In genomic region chr20:3901028-3901746, GRCh38 we compare ENCODE assay signal across 10 cellular contexts. TPM values are rescaled to one million over a fixed set of nuclear protein-coding genes. Genes with fewer than 3 reads are reported as not detected.
A peak's percentile ranks its signal among the peaks of the same experiment; 100 is the strongest.
DNase-seq lines count a peak whose midpoint lies in the region; ATAC-seq, FAIRE-seq and TF ChIP-seq lines count a peak whose summit lies in the region.
"Had no signal": no experiment of that assay in that cellular context is flagged by ENCODE, and none has a peak within 500 bp of the region (broad histone marks: within the 10 kb centered on the region; RNA-seq: fewer than 3 reads in every experiment).

No MANE protein-coding gene starts in this region.

- peaks cover 6% of the 10 kb centered on the region; the same call in 1 of the 2 replicates for H3K36me3 ChIP-seq in Loucy (ENCODE audit: insufficient read depth, low read length)
- H3K36me3 ChIP-seq in adipocyte (ENCODE audit: control insufficient read depth, insufficient read depth, low read length, severe bottlenecking) = no peaks in the 10 kb centered on the region
- no peaks in the 10 kb centered on the region for H3K36me3 ChIP-seq in body of pancreas (replicated peaks in 1 of 2; ENCODE audit: insufficient read depth in 1 of 2, low read depth in 2 of 2)

- peaks cover 100% of the 10 kb centered on the region for H3K79me2 ChIP-seq in Loucy (ENCODE audit: insufficient read depth, low read length)

- POLR2A ChIA-PET in AG04450 (lab: Yijun Ruan, JAX) = interaction anchor here (0.7 to 1.8 kb wide), 3 partner anchors 21 to 361 kb away, joined by 3 to 5 read pairs (median 4); no protein-coding TSS in a partner anchor

- intact Hi-C loops in body of pancreas (cut with DNase I) = no loop called here

- H3K27me3 ChIP-seq in AG04450 (ENCODE audit: control insufficient read depth, insufficient read depth, low read length) (no peaks in the 10 kb centered on the region), Loucy (ENCODE audit: insufficient read depth, low read length, poor library complexity, severe bottlenecking) (no peaks in the 10 kb centered on the region), adipocyte (replicated peaks; ENCODE audit: control insufficient read depth, insufficient read depth, low read length) (no peaks in the 10 kb centered on the region), body of pancreas (no peaks in the 10 kb centered on the region)

- H3K9me2 ChIP-seq in Loucy (replicated peaks; ENCODE audit: low read depth, low read length) = no peaks in the 10 kb centered on the region

- peak overlapping the region; percentile 52 for H3K4me2 ChIP-seq in Loucy (ENCODE audit: low read depth, low read length, poor library complexity, severe bottlenecking)

- no peak overlapping the region for H3K9ac ChIP-seq in Loucy (ENCODE audit: low read depth, low read length, poor library complexity, severe bottlenecking)
- H3K9ac ChIP-seq in adipocyte (ENCODE audit: low read length) = peak overlapping the region; percentile 41

- CTCF ChIA-PET in AG04450 (lab: Charles Lee) = interaction anchor here (0.6 kb wide), 1 partner anchor 23 kb away, joined by 3 read pairs; no protein-coding TSS in a partner anchor

- ATAC-seq in HG03460 (IDR thresholded peaks at IDR 0.05; ENCODE audit: unreplicated experiment) (no peak), body of pancreas (no peak)

- H3F3A ChIP-seq in Loucy (ENCODE audit: low read depth) = no peaks in the 10 kb centered on the region

- peaks cover 23% of the 10 kb centered on the region for H3K4me1 ChIP-seq in Loucy (ENCODE audit: insufficient read depth, low read length, poor library complexity, severe bottlenecking)
- peaks cover 55% of the 10 kb centered on the region for H3K4me1 ChIP-seq in adipocyte (ENCODE audit: control insufficient read depth, insufficient read depth, low read length)
- H3K4me1 ChIP-seq in body of pancreas = peaks cover 40% of the 10 kb centered on the region

- WGBS in body of pancreas, 2 donors = 81 to 82% methylated on average over 3 of the region's 3 CpGs

- peaks cover 97% of the 10 kb centered on the region for H4K20me1 ChIP-seq in Loucy (ENCODE audit: insufficient read depth, low read length, poor library complexity, severe bottlenecking)

- no peak overlapping the region for H2AFZ ChIP-seq in Loucy (ENCODE audit: low read length)

- H3K27ac ChIP-seq in AG04450 (ENCODE audit: low read depth, low read length) (peak overlapping the region; percentile 57), body of pancreas (peak overlapping the region in 1 of 4 donors; percentile 25)
- H3K27ac ChIP-seq: VCaP had no signal

- TF ChIP-seq POLR2A in body of pancreas (IDR thresholded peaks at IDR 0.05) (no peak), GM12891 (IDR thresholded peaks at IDR 0.05; ENCODE audit: low read depth, low read length) (no peak)

- DNase-seq in AG04450 (ENCODE audit: low read depth, low spot score) = no peak
- peak; percentile 69 for DNase-seq in adipocyte (ENCODE audit: low read depth)
- peak; percentile 7 for DNase-seq in midbrain (lab: John Stamatoyannopoulos, UW)
- no peak for DNase-seq in activated effector memory CD4-positive, alpha-beta T cell treated with Interleukin-2 at 50 U/mL for 16 hours
- no peak for DNase-seq in body of pancreas
- no peak for DNase-seq in GM12891 (ENCODE audit: insufficient read length, low spot score)
- DNase-seq: NCI-H2029 had no signal

- FAIRE-seq in GM12891 (lab: Jason Lieb, UNC) = no peak

- TF ChIP-seq CTCF in AG04450 (IDR thresholded peaks at IDR 0.05; ENCODE audit: low read depth, low read length) (no peak), Loucy (conservative IDR thresholded peaks at IDR 0.05; ENCODE audit: low read length) (no peak), body of pancreas (IDR thresholded peaks at IDR 0.05) (no peak)

- H3K4me3 ChIP-seq in AG04450 (ENCODE audit: low read depth, low read length) (no peak overlapping the region; the same call in 1 of the 2 replicates), Loucy (ENCODE audit: low read length, poor library complexity, severe bottlenecking) (peak overlapping the region; percentile 16), adipocyte (ENCODE audit: low read length) (peak overlapping the region; percentile 61), body of pancreas (no peak overlapping the region)

- H3K9me3 ChIP-seq in AG04450 (ENCODE audit: control insufficient read depth, insufficient read depth, low read length) = no peaks in the 10 kb centered on the region
- no peaks in the 10 kb centered on the region for H3K9me3 ChIP-seq in Loucy (ENCODE audit: insufficient read depth, low read depth, low read length)
- no peaks in the 10 kb centered on the region for H3K9me3 ChIP-seq in adipocyte (ENCODE audit: control insufficient read depth, low read length)
- H3K9me3 ChIP-seq in body of pancreas = no peaks in the 10 kb centered on the region

TF ChIP-seq in GM12891, 5 proteins besides CTCF, POLR2A, EP300 and RAD21:
- no peak for TF ChIP-seq SPI1 (IDR thresholded peaks at IDR 0.05; ENCODE audit: low read depth, low read length)
- no peak for TF ChIP-seq POLR2AphosphoS5 (IDR thresholded peaks at IDR 0.05; ENCODE audit: low read depth, low read length)

RNA-seq across cellular contexts. Expression of gene PANK2, which starts 12.0 kb away (rescaled TPM):
- polyA plus RNA-seq in AG04450 (2011; rRNA removed) = 24.9 and 32.2 TPM in 2 replicates
- polyA minus RNA-seq in AG04450 (2011; rRNA and poly(A)+ RNA removed) = 27.8 and 35.2 TPM in 2 replicates
- total RNA-seq in body of pancreas = 10 to 100 TPM; 17.9 to 21.8 TPM
- 25.2 TPM for polyA plus RNA-seq in GM12891 (2012; ENCODE audit: low read depth, missing spikeins)

RNA-seq across cellular contexts. Expression of gene MAVS, which starts 54.6 kb away (rescaled TPM):
- 16.4 and 18.2 TPM in 2 replicates for polyA plus RNA-seq in AG04450 (2011; rRNA removed)
- polyA minus RNA-seq in AG04450 (2011; rRNA and poly(A)+ RNA removed) = 40.2 and 42.4 TPM in 2 replicates
- 10 to 100 TPM; 21.5 to 24.4 TPM for total RNA-seq in body of pancreas
- polyA plus RNA-seq in GM12891 (2012; ENCODE audit: low read depth, missing spikeins) = 7.8 TPM

Comparison
In these comparisons a context has a peak if more than half of its experiments do, and no peak if none do; other contexts are left out.
1. DNase-seq: peak in adipocyte (single experiment) and midbrain (single experiment); none in AG04450 (single experiment), activated effector memory CD4-positive, alpha-beta T cell treated with Interleukin-2 at 50 U/mL for 16 hours (single experiment), body of pancreas (0 of 4) and GM12891 (single experiment).
2. H3K4me3 ChIP-seq: peak in Loucy (single experiment) and adipocyte (single experiment); none in AG04450 (single experiment) and body of pancreas (0 of 2).